Comparison of ENCODE assay signal across 8 cellular contexts in the genomic region with DNA sequence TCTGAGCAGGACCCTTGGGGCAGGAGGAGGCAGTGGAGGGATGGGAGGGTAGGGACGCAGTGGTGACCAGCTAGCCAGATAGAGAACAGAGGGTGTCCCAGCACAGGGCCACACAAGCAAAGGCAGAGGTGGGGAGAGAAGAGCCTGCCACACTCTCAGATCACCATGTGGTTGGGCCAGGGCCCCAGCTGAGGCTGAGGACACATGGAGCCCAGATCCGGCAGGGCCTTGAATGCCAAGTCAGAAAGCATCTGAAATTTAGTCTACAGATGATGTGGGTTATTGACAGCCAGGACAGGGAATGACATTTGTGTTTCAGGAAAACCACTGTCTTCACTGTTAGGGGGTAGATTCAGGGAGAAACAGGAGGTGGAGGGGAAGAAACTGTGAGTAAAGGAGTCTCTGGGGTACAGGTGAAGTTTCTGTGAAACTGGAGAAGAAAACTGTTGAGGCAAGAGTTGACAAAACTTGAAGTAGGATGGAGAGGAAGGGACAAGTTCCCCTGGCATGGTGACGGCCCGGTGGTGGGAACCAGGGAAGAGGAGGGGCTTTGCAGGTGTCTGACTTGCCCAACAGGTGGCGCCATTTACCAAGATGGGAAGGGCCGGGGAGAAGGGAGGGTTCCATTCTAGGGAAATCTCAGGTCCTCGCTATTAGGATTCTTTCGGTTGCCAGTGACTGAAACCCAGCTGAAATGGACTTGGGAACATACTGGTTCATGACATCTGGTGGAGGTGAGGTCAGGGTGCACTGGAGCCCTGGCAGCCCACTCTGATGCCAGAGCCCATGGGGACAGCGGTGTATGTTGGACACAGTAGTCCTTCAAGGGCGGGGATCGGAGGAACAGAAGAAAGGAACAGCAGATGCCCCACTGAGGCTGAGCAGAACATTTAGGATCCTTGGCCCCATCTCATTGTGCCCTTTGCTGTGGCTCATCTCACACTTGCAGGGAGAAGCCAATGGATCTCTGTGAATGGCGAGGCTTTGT.
DNase-seq lines count a peak whose midpoint lies in the region; ATAC-seq and TF ChIP-seq lines count a peak whose summit lies in the region.

No MANE protein-coding gene starts in this region.

- peaks cover 4% of the 10 kb centered on the region for H3K4me1 Mint-ChIP-seq in activated naive CD8-positive, alpha-beta T cell treated with anti-CD3 and anti-CD28 coated beads, Interleukin-2, amount 50 U/mL, for 24 hours
- H3K4me1 Mint-ChIP-seq in stimulated activated memory B cell treated with anti-CD40 and anti-IgM and Interleukin-4, amounts not matched to agents 10 μg/mL and 1 μg/mL and 100 μg/mL, for 72 hours, result no peaks in the 10 kb centered on the region

- peak overlapping the region; percentile 77 for H2AFZ ChIP-seq in OCI-LY3 (ENCODE audit: low read depth, low read length)

- H3K4me3 Mint-ChIP-seq in activated naive CD8-positive, alpha-beta T cell treated with anti-CD3 and anti-CD28 coated beads, Interleukin-2, amount 50 U/mL, for 24 hours, result no peak overlapping the region
- no peak overlapping the region for H3K4me3 Mint-ChIP-seq in stimulated activated memory B cell treated with anti-CD40 and anti-IgM and Interleukin-4, amounts not matched to agents 10 μg/mL and 1 μg/mL and 100 μg/mL, for 72 hours

- H3K4me1 ChIP-seq in OCI-LY3 (ENCODE audit: low read length), result peaks cover 34% of the 10 kb centered on the region

- no peak overlapping the region for H3K4me3 ChIP-seq in OCI-LY3 (ENCODE audit: low read length)

- no peak overlapping the region for H3K9ac ChIP-seq in OCI-LY3 (ENCODE audit: low read length)

- H3K27ac Mint-ChIP-seq in activated naive CD8-positive, alpha-beta T cell treated with anti-CD3 and anti-CD28 coated beads, Interleukin-2, amount 50 U/mL, for 24 hours, result no peak overlapping the region
- H3K27ac Mint-ChIP-seq in stimulated activated memory B cell treated with anti-CD40 and anti-IgM and Interleukin-4, amounts not matched to agents 10 μg/mL and 1 μg/mL and 100 μg/mL, for 72 hours, result no peak overlapping the region

- peak; percentile 2 for DNase-seq in activated CD4-positive, CD25-positive, alpha-beta regulatory T cell treated with anti-CD3 and anti-CD28 coated beads, Interleukin-2, amount 50 U/mL, for 16 hours (ENCODE audit: low read depth, low spot score)
- DNase-seq in activated naive CD8-positive, alpha-beta T cell treated with anti-CD3 and anti-CD28 coated beads, Interleukin-2, amount 50 U/mL, for 24 hours, result peak; percentile 74
- DNase-seq in iPS DF 4.7 (ENCODE audit: extremely low read depth, low spot score), result peak; percentile 41
- peak; percentile 45 to 73 for DNase-seq in stimulated activated CD4-positive, alpha-beta T cell treated with anti-CD3 and anti-CD28 coated beads, Interleukin-2, amount 100 ng/mL, for 24 hours

- no peaks in the 10 kb centered on the region for H3K36me3 ChIP-seq in OCI-LY3 (replicated peaks; ENCODE audit: low read depth, low read length)

- peak; percentile 93 for TF ChIP-seq CTCF in OCI-LY3 (IDR thresholded peaks at IDR 0.05; ENCODE audit: low read depth, low read length)

- H4K20me1 ChIP-seq in OCI-LY3 (ENCODE audit: insufficient read depth, low read length), result no peaks in the 10 kb centered on the region

- no peaks in the 10 kb centered on the region for H3K9me3 ChIP-seq in OCI-LY3 (ENCODE audit: insufficient read depth, low read length)

- H3K79me2 ChIP-seq in OCI-LY3 (ENCODE audit: low read length), result no peaks in the 10 kb centered on the region

- H3K27me3 ChIP-seq in OCI-LY3 (ENCODE audit: low read depth, low read length), result peaks cover 5% of the 10 kb centered on the region; the same call in 1 of the 2 replicates

- H3K27me3 Mint-ChIP-seq in activated naive CD8-positive, alpha-beta T cell treated with anti-CD3 and anti-CD28 coated beads, Interleukin-2, amount 50 U/mL, for 24 hours, result peaks cover 41% of the 10 kb centered on the region
- H3K27me3 Mint-ChIP-seq in stimulated activated memory B cell treated with anti-CD40 and anti-IgM and Interleukin-4, amounts not matched to agents 10 μg/mL and 1 μg/mL and 100 μg/mL, for 72 hours, result peaks cover 15% of the 10 kb centered on the region

- no peak for ATAC-seq in activated CD4-positive, CD25-positive, alpha-beta regulatory T cell treated with anti-CD3 and anti-CD28 coated beads, Interleukin-2, amount 50 U/mL, for 24 hours
- ATAC-seq in HG03159 (IDR thresholded peaks at IDR 0.05; ENCODE audit: unreplicated experiment), result peak; percentile 70
- ATAC-seq in activated naive CD8-positive, alpha-beta T cell treated with anti-CD3 and anti-CD28 coated beads, Interleukin-2, amount 50 U/mL, for 24 hours, result peak; percentile 68
- no peak for ATAC-seq in stimulated activated memory B cell treated with anti-CD40 and anti-IgM and Interleukin-4, amounts not matched to agents 10 μg/mL and 1 μg/mL and 100 μg/mL, for 72 hours

- H3K27ac ChIP-seq in OCI-LY3 (ENCODE audit: low read length), result no peak overlapping the region

- peak overlapping the region; percentile 29 for H3K4me2 ChIP-seq in OCI-LY3 (ENCODE audit: low read length)

- no peaks in the 10 kb centered on the region for H3K9me3 Mint-ChIP-seq in activated naive CD8-positive, alpha-beta T cell treated with anti-CD3 and anti-CD28 coated beads, Interleukin-2, amount 50 U/mL, for 24 hours
- no peaks in the 10 kb centered on the region for H3K9me3 Mint-ChIP-seq in stimulated activated memory B cell treated with anti-CD40 and anti-IgM and Interleukin-4, amounts not matched to agents 10 μg/mL and 1 μg/mL and 100 μg/mL, for 72 hours

- no peaks in the 10 kb centered on the region for H3K36me3 Mint-ChIP-seq in activated naive CD8-positive, alpha-beta T cell treated with anti-CD3 and anti-CD28 coated beads, Interleukin-2, amount 50 U/mL, for 24 hours (ENCODE audit: low read depth)
- H3K36me3 Mint-ChIP-seq in stimulated activated memory B cell treated with anti-CD40 and anti-IgM and Interleukin-4, amounts not matched to agents 10 μg/mL and 1 μg/mL and 100 μg/mL, for 72 hours, result no peaks in the 10 kb centered on the region

Comparison
In these comparisons a context has a peak if more than half of its experiments do, and no peak if none do; other contexts are left out.
1. DNase-seq: peak in every context shown above with its lines; median percentile 74 in activated naive CD8-positive, alpha-beta T cell treated with anti-CD3 and anti-CD28 coated beads, Interleukin-2, amount 50 U/mL, for 24 hours; 59 in stimulated activated CD4-positive, alpha-beta T cell treated with anti-CD3 and anti-CD28 coated beads, Interleukin-2, amount 100 ng/mL, for 24 hours; 41 in iPS DF 4.7; 2 in activated CD4-positive, CD25-positive, alpha-beta regulatory T cell treated with anti-CD3 and anti-CD28 coated beads, Interleukin-2, amount 50 U/mL, for 16 hours.
2. ATAC-seq: peak in HG03159 (single experiment) and activated naive CD8-positive, alpha-beta T cell treated with anti-CD3 and anti-CD28 coated beads, Interleukin-2, amount 50 U/mL, for 24 hours (single experiment); none in activated CD4-positive, CD25-positive, alpha-beta regulatory T cell treated with anti-CD3 and anti-CD28 coated beads, Interleukin-2, amount 50 U/mL, for 24 hours (0 of 2) and stimulated activated memory B cell treated with anti-CD40 and anti-IgM and Interleukin-4, amounts not matched to agents 10 μg/mL and 1 μg/mL and 100 μg/mL, for 72 hours (single experiment).